23 cellular contexts compared by ENCODE assay signal in genomic region chr13:94764576-94765321, GRCh38. TPM values are rescaled to one million over a fixed set of nuclear protein-coding genes. Genes with fewer than 3 reads are reported as not detected.
DNase-seq lines count a peak whose midpoint lies in the region; ATAC-seq and TF ChIP-seq lines count a peak whose summit lies in the region.
"Had no signal": no experiment of that assay in that cellular context is flagged by ENCODE, and none has a peak within 500 bp of the region (broad histone marks: within the 10 kb centered on the region; RNA-seq: fewer than 3 reads in every experiment).

No MANE protein-coding gene starts in this region.

- H3K36me3 ChIP-seq in GM23338 (ENCODE audit: insufficient read depth), result no peaks in the 10 kb centered on the region
- H3K36me3 ChIP-seq: BLaER1 treated with 17β-estradiol and CSF1 and Interleukin-3, amounts not matched to agents 10 nM and 100 nM had no signal

- H3K4me1 ChIP-seq in GM23338 (ENCODE audit: insufficient read depth), result peaks cover 23% of the 10 kb centered on the region
- H3K4me1 ChIP-seq: BLaER1 treated with 17β-estradiol and CSF1 and Interleukin-3, amounts not matched to agents 10 nM and 100 nM had no signal

- no peaks in the 10 kb centered on the region for H3K27me3 ChIP-seq in GM23338 (ENCODE audit: insufficient read depth)
- H3K27me3 ChIP-seq: BLaER1 treated with 17β-estradiol and CSF1 and Interleukin-3, amounts not matched to agents 10 nM and 100 nM had no signal

- H3F3A ChIP-seq in GM23338 (replicated peaks; ENCODE audit: low read depth), result no peaks in the 10 kb centered on the region

- H3K4me3 ChIP-seq in GM23338, result no peak overlapping the region
- H3K4me3 ChIP-seq: BLaER1 treated with 17β-estradiol and CSF1 and Interleukin-3, amounts not matched to agents 10 nM and 100 nM; skin epidermis had no signal

- peaks cover 37% of the 10 kb centered on the region for H3K4me1 Mint-ChIP-seq in GM23338

- peaks cover 8% of the 10 kb centered on the region; the same call in 2 of the 3 replicates for H3K36me3 Mint-ChIP-seq in GM23338 (ENCODE audit: low read depth)

- H3K4me2 ChIP-seq in GM23338, result no peak overlapping the region
- H3K4me2 ChIP-seq: BLaER1 treated with 17β-estradiol and CSF1 and Interleukin-3, amounts not matched to agents 10 nM and 100 nM had no signal

- peaks cover 6% of the 10 kb centered on the region for H3K9me3 Mint-ChIP-seq in GM23338
- H3K9me3 Mint-ChIP-seq: HFFc6 had no signal

- ATAC-seq in GM23338, result no peak
- ATAC-seq in GM18517 (IDR thresholded peaks at IDR 0.05; ENCODE audit: unreplicated experiment), result no peak
- ATAC-seq: WTC11 had no signal

- no peak overlapping the region for H2AFZ ChIP-seq in GM23338

- no peaks in the 10 kb centered on the region for H4K20me1 ChIP-seq in GM23338 (replicated peaks; ENCODE audit: insufficient read depth)
- H4K20me1 ChIP-seq: BLaER1 treated with 17β-estradiol and CSF1 and Interleukin-3, amounts not matched to agents 10 nM and 100 nM had no signal

- H3K27ac Mint-ChIP-seq in GM23338, result no peak overlapping the region
- H3K27ac Mint-ChIP-seq: HFFc6, WTC11 had no signal

- H3K79me2 ChIP-seq in GM23338 (replicated peaks; ENCODE audit: insufficient read depth), result no peaks in the 10 kb centered on the region

- H3K27ac ChIP-seq in GM23338 (ENCODE audit: low read depth), result no peak overlapping the region
- H3K27ac ChIP-seq: BLaER1 treated with 17β-estradiol and CSF1 and Interleukin-3, amounts not matched to agents 10 nM and 100 nM; epithelial cell of prostate; skin epidermis had no signal

- no peak for TF ChIP-seq CTCF in GM23338 (conservative IDR thresholded peaks at IDR 0.05; ENCODE audit: low read depth in 2 of 2)

- no peaks in the 10 kb centered on the region for H3K27me3 Mint-ChIP-seq in GM23338 (ENCODE audit: insufficient read depth, low read depth, poor library complexity)

- no peak overlapping the region for H3K4me3 Mint-ChIP-seq in GM23338
- H3K4me3 Mint-ChIP-seq: HFFc6, WTC11 had no signal

- peaks cover 4% of the 10 kb centered on the region; the same call in 1 of the 2 replicates for H3K9me2 ChIP-seq in GM23338 (ENCODE audit: insufficient read depth)

- DNase-seq in activated CD4-positive, alpha-beta T cell treated with anti-CD3 and anti-CD28 coated beads, Interleukin-2, amount 50 U/mL, for 48 hours, result peak; percentile 0 to 9
- no peak for DNase-seq in activated CD4-positive, alpha-beta T cell treated with anti-CD3 and anti-CD28 coated beads, Interleukin-2, amount 50 U/mL, for 4 hours
- DNase-seq in Daoy (ENCODE audit: low read depth) (peak; percentile 75), OCI-M1 (lab: John Stamatoyannopoulos, UW) (peak; percentile 66), myocyte (ENCODE audit: low read depth) (peak; percentile 15), kidney tubule cell (ENCODE audit: low spot score) (no peak), GM23338 (ENCODE audit: low spot score) (no peak)
- DNase-seq: anterior cingulate cortex; Calu3; foreskin melanocyte; HFFc6; hippocampal formation; NCI-H2029 treated with DMSO at 0.1 percent for 48 hours; NK-92 treated with Interleukin-12 subunit alpha and Interleukin-12 subunit beta, amount 100 ng/mL, for 24 hours; stimulated activated CD4-positive, alpha-beta T cell treated with anti-CD3 and anti-CD28 coated beads, Interleukin-4, amount 100 ng/mL, for 24 hours had no signal

TF ChIP-seq in GM23338, 12 proteins besides CTCF, POLR2A, EP300 and RAD21:
- TF ChIP-seq ZNF331 (CRISPR knock-in tag; IDR thresholded peaks at IDR 0.05; ENCODE audit: low read depth) (no peak), EZH2phosphoT487 (IDR thresholded peaks at IDR 0.05; ENCODE audit: unreplicated experiment) (no peak), EZH2 (IDR thresholded peaks at IDR 0.05; ENCODE audit: low read depth, unreplicated experiment) (no peak), JUNB (IDR thresholded peaks at IDR 0.05; ENCODE audit: unreplicated experiment) (no peak), NANOG (IDR thresholded peaks at IDR 0.05; ENCODE audit: borderline replicate concordance) (no peak), CREB1 (CRISPR knock-in tag; IDR thresholded peaks at IDR 0.05; ENCODE audit: low read depth) (no peak)

RNA-seq across cellular contexts. Expression of gene SOX21, which starts 52.4 kb away (rescaled TPM):
- total RNA-seq in Daoy (2014; rRNA removed; shearing (Covaris generic)), result 0.17 and 0.42 TPM in 2 replicates
- total RNA-seq in myocyte, result not detected in 2 replicates
- not detected for polyA plus RNA-seq in myocyte (2012)
- 3.5 and 4.7 TPM in 2 replicates for total RNA-seq in GM23338 (2014; rRNA removed; shearing (Covaris generic))
- 1.7 and 2.3 TPM in 2 replicates for polyA plus RNA-seq in GM23338 (2016; fragmentation: Nextera tagmentation; extraction: Ambion mirVana)
- total RNA-seq: Calu3, HFFc6, NCI-H460, subcutaneous adipose tissue had no signal
- polyA plus RNA-seq: urinary bladder had no signal

Comparison
In these comparisons a context has a peak if more than half of its experiments do, and no peak if none do; other contexts are left out.
1. DNase-seq: peak in activated CD4-positive, alpha-beta T cell treated with anti-CD3 and anti-CD28 coated beads, Interleukin-2, amount 50 U/mL, for 48 hours (2 of 2), Daoy (single experiment), OCI-M1 (single experiment) and myocyte (single experiment); none in activated CD4-positive, alpha-beta T cell treated with anti-CD3 and anti-CD28 coated beads, Interleukin-2, amount 50 U/mL, for 4 hours (0 of 2), kidney tubule cell (single experiment) and GM23338 (single experiment).